ENCODE assay signal across 1 cellular context in the genomic region with DNA sequence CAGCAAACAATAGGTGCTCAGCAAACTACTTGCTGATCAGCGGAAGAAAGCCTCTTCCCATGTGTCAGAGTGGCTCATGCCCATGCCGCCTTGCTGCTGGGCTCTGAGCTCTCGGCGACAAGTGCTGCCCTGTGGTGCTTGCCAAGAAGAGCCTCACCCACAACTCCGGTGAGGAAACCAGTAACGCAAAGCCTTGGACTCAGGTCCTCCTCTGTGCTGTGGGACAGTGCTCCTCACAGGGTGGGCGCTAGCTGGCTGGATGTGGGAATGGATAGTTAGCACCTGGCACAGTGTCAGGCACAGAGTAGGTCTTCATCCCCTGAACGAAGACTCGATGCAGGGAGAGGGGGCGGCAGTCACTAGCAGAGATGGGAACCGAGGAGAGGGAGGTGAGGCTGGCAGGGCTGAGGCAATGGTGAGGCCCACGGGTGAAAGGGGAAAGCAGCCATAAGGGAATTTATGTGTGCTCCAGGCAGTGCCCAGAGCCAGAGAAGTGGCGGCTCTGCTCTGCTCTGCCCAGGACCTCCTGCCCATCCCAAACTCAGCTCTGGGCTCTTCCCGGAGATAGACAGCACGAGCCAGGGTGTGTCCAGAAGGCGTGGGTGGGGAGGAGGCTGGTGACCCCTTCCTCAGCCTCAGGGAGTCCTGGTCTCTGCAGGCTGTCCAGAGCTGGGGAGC.
TF ChIP-seq lines count a peak whose summit lies in the region.

No MANE protein-coding gene starts in this region.

TF ChIP-seq in HepG2, 621 proteins besides CTCF, POLR2A, EP300 and RAD21:
- TF ChIP-seq PHF21A (CRISPR knock-in tag; IDR thresholded peaks at IDR 0.05) (no peak), MTF1 (CRISPR knock-in tag; IDR thresholded peaks at IDR 0.05) (no peak), ZKSCAN8 (CRISPR knock-in tag; IDR thresholded peaks at IDR 0.05; ENCODE audit: borderline replicate concordance) (no peak), ZNF772 (CRISPR knock-in tag; IDR thresholded peaks at IDR 0.05) (no peak), ERF (CRISPR knock-in tag; IDR thresholded peaks at IDR 0.05) (no peak), ZFP37 (CRISPR knock-in tag; IDR thresholded peaks at IDR 0.05; ENCODE audit: borderline replicate concordance) (no peak), SSRP1 (CRISPR knock-in tag; IDR thresholded peaks at IDR 0.05) (no peak), ZNF660 (CRISPR knock-in tag; IDR thresholded peaks at IDR 0.05; ENCODE audit: borderline replicate concordance, low read depth) (no peak), ZNF839 (CRISPR knock-in tag; IDR thresholded peaks at IDR 0.05; ENCODE audit: borderline replicate concordance) (no peak), FOSL2 (CRISPR knock-in tag; IDR thresholded peaks at IDR 0.05) (no peak), ZNF10 (CRISPR knock-in tag; IDR thresholded peaks at IDR 0.05; ENCODE audit: borderline replicate concordance, low read depth) (no peak), RAD51 (IDR thresholded peaks at IDR 0.05; ENCODE audit: borderline replicate concordance) (no peak), ZNF3 (CRISPR knock-in tag; IDR thresholded peaks at IDR 0.05) (no peak), ZNF362 (CRISPR knock-in tag; IDR thresholded peaks at IDR 0.05; ENCODE audit: borderline replicate concordance) (no peak), SP5 (CRISPR knock-in tag; IDR thresholded peaks at IDR 0.05; ENCODE audit: borderline replicate concordance, low read depth) (no peak), MED1 (CRISPR knock-in tag; IDR thresholded peaks at IDR 0.05) (no peak)
TF ChIP-seq in HepG2: peak in this region for 0.
